Comparison of ENCODE assay signal across 10 cellular contexts in genomic region chr19:13056052-13056660, GRCh38. TPM values are rescaled to one million over a fixed set of nuclear protein-coding genes. Genes with fewer than 3 reads are reported as not detected.
A peak's percentile ranks its signal among the peaks of the same experiment; 100 is the strongest.
DNase-seq lines count a peak whose midpoint lies in the region; ATAC-seq, FAIRE-seq and TF ChIP-seq lines count a peak whose summit lies in the region.
"Had no signal": no experiment of that assay in that cellular context is flagged by ENCODE, and none has a peak within 500 bp of the region (broad histone marks: within the 10 kb centered on the region; RNA-seq: fewer than 3 reads in every experiment).

No MANE protein-coding gene starts in this region.

- no peak overlapping the region for H3K4me3 ChIP-seq in BLaER1 treated with 17β-estradiol and CSF1 and Interleukin-3, amounts not matched to agents 10 nM and 100 nM
- H3K4me3 ChIP-seq in SJCRH30 (peak overlapping the region; percentile 24), parathyroid adenoma (ENCODE audit: low read depth, low read length) (no peak overlapping the region)

- no peaks in the 10 kb centered on the region for H3K79me2 ChIP-seq in parathyroid adenoma

- no peak for TF ChIP-seq POLR2A in GM12891 (IDR thresholded peaks at IDR 0.05; ENCODE audit: low read depth, low read length)

- H3K36me3 ChIP-seq in BLaER1 treated with 17β-estradiol and CSF1 and Interleukin-3, amounts not matched to agents 10 nM and 100 nM, result no peaks in the 10 kb centered on the region
- H3K36me3 ChIP-seq in SJCRH30 (no peaks in the 10 kb centered on the region), parathyroid adenoma (ENCODE audit: control insufficient read depth, insufficient read depth, low read length) (no peaks in the 10 kb centered on the region)

- no peak for ATAC-seq in HG03457 (IDR thresholded peaks at IDR 0.05; ENCODE audit: unreplicated experiment)

- no peak overlapping the region for H2AFZ ChIP-seq in parathyroid adenoma

- H3K4me2 ChIP-seq in BLaER1 treated with 17β-estradiol and CSF1 and Interleukin-3, amounts not matched to agents 10 nM and 100 nM, result peak overlapping the region in 6 of 11 experiments; percentile 40 to 74 (median 64); a peak in 7 of 22 replicates
- H3K4me2 ChIP-seq in parathyroid adenoma (ENCODE audit: low read length), result no peak overlapping the region

- DNase-seq in SJCRH30, result peak; percentile 61 to 68
- DNase-seq in fibroblast of the conjunctiva (ENCODE audit: low read depth), result peak; percentile 61
- DNase-seq in NCI-H2227 treated with DMSO at 0.1 percent for 48 hours (lab: John Stamatoyannopoulos, UW), result no peak
- DNase-seq in GM12891 (ENCODE audit: insufficient read length, low spot score), result no peak
- DNase-seq in activated CD4-positive, alpha-beta T cell treated with anti-CD3 and anti-CD28 coated beads for 4 hours, result no peak
- DNase-seq: stimulated activated naive CD4-positive, alpha-beta T cell had no signal

- H3K9me3 ChIP-seq in BLaER1 treated with 17β-estradiol and CSF1 and Interleukin-3, amounts not matched to agents 10 nM and 100 nM (replicated peaks in 1 of 11), result no peaks in the 10 kb centered on the region
- no peaks in the 10 kb centered on the region for H3K9me3 ChIP-seq in SJCRH30 (replicated peaks)
- H3K9me3 ChIP-seq in parathyroid adenoma (ENCODE audit: control insufficient read depth, low read length), result no peaks in the 10 kb centered on the region

- TF ChIP-seq CTCF in parathyroid adenoma (IDR thresholded peaks at IDR 0.05), result no peak

- peaks cover 0 to 4% (median 0%) of the 10 kb centered on the region in 11 experiments; a peak in 1 of 22 replicates for H3K27me3 ChIP-seq in BLaER1 treated with 17β-estradiol and CSF1 and Interleukin-3, amounts not matched to agents 10 nM and 100 nM
- H3K27me3 ChIP-seq in SJCRH30 (no peaks in the 10 kb centered on the region), parathyroid adenoma (ENCODE audit: control insufficient read depth, insufficient read depth, low read length) (no peaks in the 10 kb centered on the region)

- peak overlapping the region in 3 of 11 experiments; percentile 51 to 65 (median 55); a peak in 3 of 22 replicates for H3K9ac ChIP-seq in BLaER1 treated with 17β-estradiol and CSF1 and Interleukin-3, amounts not matched to agents 10 nM and 100 nM
- no peak overlapping the region for H3K9ac ChIP-seq in parathyroid adenoma

- peaks cover 22 to 85% (median 69%) of the 10 kb centered on the region in 10 experiments for H3K4me1 ChIP-seq in BLaER1 treated with 17β-estradiol and CSF1 and Interleukin-3, amounts not matched to agents 10 nM and 100 nM
- H3K4me1 ChIP-seq in SJCRH30 (peaks cover 88% of the 10 kb centered on the region), parathyroid adenoma (peaks cover 4% of the 10 kb centered on the region)

- FAIRE-seq in GM12891 (lab: Jason Lieb, UNC), result no peak
- FAIRE-seq: TTC549 had no signal

- no peak overlapping the region for H3K27ac ChIP-seq in BLaER1 treated with 17β-estradiol and CSF1 and Interleukin-3, amounts not matched to agents 10 nM and 100 nM
- H3K27ac ChIP-seq in SJCRH30 (peak overlapping the region; percentile 92), parathyroid adenoma (peak overlapping the region; percentile 60)

- H4K20me1 ChIP-seq in BLaER1 treated with 17β-estradiol and CSF1 and Interleukin-3, amounts not matched to agents 10 nM and 100 nM, result peaks cover 0 to 93% (median 61%) of the 10 kb centered on the region in 11 experiments; a peak in 18 of 22 replicates

TF ChIP-seq in GM12891, 5 proteins besides CTCF, POLR2A, EP300 and RAD21:
- TF ChIP-seq POU2F2 (IDR thresholded peaks at IDR 0.05; ENCODE audit: low read depth, low read length), result no peak
- no peak for TF ChIP-seq POLR2AphosphoS5 (IDR thresholded peaks at IDR 0.05; ENCODE audit: low read depth, low read length)
- no peak for TF ChIP-seq PAX5 (IDR thresholded peaks at IDR 0.05; ENCODE audit: insufficient read depth, low read length, severe bottlenecking)
- no peak for TF ChIP-seq TAF1 (IDR thresholded peaks at IDR 0.05; ENCODE audit: low read depth, low read length)
- no peak for TF ChIP-seq SPI1 (IDR thresholded peaks at IDR 0.05; ENCODE audit: low read depth, low read length)

RNA-seq across cellular contexts. Expression of gene LYL1, which starts 46.5 kb away (rescaled TPM):
- 0.08 TPM in 1 of 2 replicates, not detected in the other for total RNA-seq in SJCRH30 (2014; rRNA removed; shearing (Covaris generic))
- polyA plus RNA-seq in GM12891 (2012; ENCODE audit: low read depth, missing spikeins), result 5.6 TPM

Comparison
In these comparisons a context has a peak if more than half of its experiments do, and no peak if none do; other contexts are left out.
1. H3K27ac ChIP-seq: peak in SJCRH30 (single experiment) and parathyroid adenoma (single experiment); none in BLaER1 treated with 17β-estradiol and CSF1 and Interleukin-3, amounts not matched to agents 10 nM and 100 nM (0 of 11).
2. DNase-seq: peak in SJCRH30 (2 of 2) and fibroblast of the conjunctiva (single experiment); none in NCI-H2227 treated with DMSO at 0.1 percent for 48 hours (single experiment), GM12891 (single experiment) and activated CD4-positive, alpha-beta T cell treated with anti-CD3 and anti-CD28 coated beads for 4 hours (0 of 2).